ENCODE assay signal across 8 cellular contexts in genomic region chr13:30617315-30618185, GRCh38. TPM values are rescaled to one million over a fixed set of nuclear protein-coding genes. Genes with fewer than 3 reads are reported as not detected.
DNase-seq lines count a peak whose midpoint lies in the region; ATAC-seq and TF ChIP-seq lines count a peak whose summit lies in the region.

USPL1 (plus strand) TSS chr13:30617920; CDS start chr13:30621141, 3,221 bp downstream.

- H4K91ac ChIP-seq in IMR-90 (ENCODE audit: insufficient read depth, low read depth, low read length), result peak within 1 kb of the TSS; percentile 95

- peak; percentile 90 for DNase-seq in DMS114 treated with DMSO at 0.1 percent for 48 hours (lab: John Stamatoyannopoulos, UW; ENCODE audit: unreplicated experiment)
- peak; percentile 99 for DNase-seq in IMR-90
- peak; percentile 96 for DNase-seq in OCI-M1 (lab: John Stamatoyannopoulos, UW)
- peak; percentile 97 for DNase-seq in activated T-cell treated with anti-CD3 and anti-CD28 coated beads for 4 hours
- DNase-seq in erythroblast (lab: John Stamatoyannopoulos, UW), result peak; percentile 100
- peak; percentile 99 for DNase-seq in stimulated activated CD8-positive, alpha-beta memory T cell treated with anti-CD3 and anti-CD28 coated beads, Interleukin-4, amount 100 ng/mL, for 48 hours

- no peaks in the 10 kb centered on the region; the same call in 1 of the 2 replicates for H3K4me1 ChIP-seq in IMR-90 (ENCODE audit: control insufficient read depth, insufficient read depth, low read length)
- H3K4me1 ChIP-seq in mucosa of rectum (ENCODE audit: control insufficient read depth in 2 of 2, insufficient read depth in 2 of 2, low read length in 2 of 2), result peaks cover 10 to 15% of the 10 kb centered on the region in 2 donors

- 0% methylated on average over 34 of the region's 78 CpGs; no CpG with 5 or more reads in 1 of the 2 experiments for WGBS in IMR-90 (ENCODE audit: extremely low coverage in 2 of 2, insufficient read length in 1 of 2), 2 experiments

- POLR2A ChIA-PET in IMR-90 (lab: Charles Lee; ENCODE audit: unreplicated experiment), result interaction anchor here (0.6 kb wide), 2 partner anchors 232 to 822 kb away, joined by 3 to 4 read pairs; no protein-coding TSS in a partner anchor

- TF ChIP-seq POLR2A in IMR-90 (IDR thresholded peaks at IDR 0.05; ENCODE audit: low read depth, low read length) (peak; percentile 92), erythroblast (IDR thresholded peaks at IDR 0.05; ENCODE audit: low read length) (peak; percentile 99)

- H3K9ac ChIP-seq in IMR-90 (ENCODE audit: low read depth, low read length) (peak within 1 kb of the TSS; percentile 95), mucosa of rectum (ENCODE audit: low read depth in 1 of 2, low read length in 2 of 2) (peak within 1 kb of the TSS; percentile 100)

- H2BK15ac ChIP-seq in IMR-90 (ENCODE audit: low read depth, low read length), result peak within 1 kb of the TSS; percentile 29; the same call in 1 of the 3 replicates

- peak within 1 kb of the TSS; percentile 95 for H3K4ac ChIP-seq in IMR-90 (ENCODE audit: low read depth, low read length)

- peak within 1 kb of the TSS; percentile 97 for H3K23ac ChIP-seq in IMR-90 (ENCODE audit: low read depth, low read length)

- H3K27me3 ChIP-seq in IMR-90 (ENCODE audit: control insufficient read depth, insufficient read depth, low read length) (no peaks in the 10 kb centered on the region), mucosa of rectum (ENCODE audit: control insufficient read depth in 2 of 2, insufficient read depth in 2 of 2, low read length in 2 of 2) (no peaks in the 10 kb centered on the region)

- no peaks in the 10 kb centered on the region for H3K9me3 ChIP-seq in IMR-90 (ENCODE audit: control insufficient read depth, insufficient read depth, low read length)
- no peaks in the 10 kb centered on the region for H3K9me3 ChIP-seq in mucosa of rectum (ENCODE audit: control insufficient read depth in 2 of 2, low read length in 2 of 2)

- H3K18ac ChIP-seq in IMR-90 (ENCODE audit: low read depth, low read length), result peak within 1 kb of the TSS; percentile 87

- peak within 1 kb of the TSS; percentile 98 for H3K14ac ChIP-seq in IMR-90 (replicated peaks; ENCODE audit: low read depth, low read length)

- dilution Hi-C loops in IMR-90 (cut with HindIII; ENCODE audit: low sequenced_read_pairs, unreplicated experiment), result no loop called here

- peak within 1 kb of the TSS; percentile 98 for H2AK9ac ChIP-seq in IMR-90 (replicated peaks; ENCODE audit: low read depth, low read length, poor library complexity)

- H3K36me3 ChIP-seq in IMR-90 (ENCODE audit: control insufficient read depth, insufficient read depth, low read length) (no peaks in the 10 kb centered on the region), mucosa of rectum (ENCODE audit: control insufficient read depth in 2 of 2, insufficient read depth in 2 of 2, low read length in 2 of 2) (peaks cover 6 to 7% of the 10 kb centered on the region in 2 donors)

- H4K5ac ChIP-seq in IMR-90 (ENCODE audit: low read depth, low read length), result peak within 1 kb of the TSS; percentile 92

- peak within 1 kb of the TSS; percentile 45 for H2BK20ac ChIP-seq in IMR-90 (ENCODE audit: low read depth, low read length)

- H4K8ac ChIP-seq in IMR-90 (ENCODE audit: low read depth in 2 of 2, low read length in 2 of 2), result peak within 1 kb of the TSS; percentile 75 to 95

- peak within 1 kb of the TSS; percentile 83 for H2BK120ac ChIP-seq in IMR-90 (ENCODE audit: low read depth, low read length)

- peak within 1 kb of the TSS; percentile 94 for H2AFZ ChIP-seq in IMR-90 (replicated peaks; ENCODE audit: low read length, poor library complexity)

- peak; percentile 31; the same call in 1 of the 2 replicates for TF ChIP-seq RAD21 in IMR-90 (IDR thresholded peaks at IDR 0.05; ENCODE audit: low read length)

- H4K20me1 ChIP-seq in IMR-90 (ENCODE audit: insufficient read depth, low read length), result peaks cover 6% of the 10 kb centered on the region; the same call in 1 of the 2 replicates

- ATAC-seq in GM21528 (IDR thresholded peaks at IDR 0.05; ENCODE audit: low FRiP score, unreplicated experiment) (peak; percentile 87), IMR-90 (ENCODE audit: low read depth) (peak; percentile 94)

- peak within 1 kb of the TSS; percentile 73 for H2AK5ac ChIP-seq in IMR-90 (ENCODE audit: low read depth, low read length)

- H3K4me3 ChIP-seq in IMR-90 (ENCODE audit: insufficient read depth, low read depth, low read length) (peak within 1 kb of the TSS; percentile 72), mucosa of rectum (ENCODE audit: low read length in 2 of 2) (peak within 1 kb of the TSS; percentile 94 to 99)

- peak within 1 kb of the TSS; percentile 85 for H3K4me2 ChIP-seq in IMR-90 (ENCODE audit: low read depth, low read length)

- H3K56ac ChIP-seq in IMR-90 (ENCODE audit: extremely low read depth, insufficient read depth, low read length), result peak within 1 kb of the TSS; percentile 94

- H3K27ac ChIP-seq in IMR-90 (ENCODE audit: insufficient read depth, low read length) (peak within 1 kb of the TSS; percentile 92), mucosa of rectum (ENCODE audit: low read depth in 2 of 2, low read length in 2 of 2) (peak within 1 kb of the TSS; percentile 100)

- CTCF ChIA-PET in IMR-90 (lab: Yijun Ruan, JAX), result interaction anchor here (0.6 to 1.8 kb wide), 4 partner anchors 76 to 485 kb away, joined by 3 to 5 read pairs (median 4); no protein-coding TSS in a partner anchor

- peak; percentile 22; the same call in 1 of the 2 replicates for TF ChIP-seq CTCF in IMR-90 (conservative IDR thresholded peaks at IDR 0.05; ENCODE audit: low read depth, low read length)

- intact Hi-C loops in IMR-90 (cut with micrococcal nuclease), result loop anchor here (1.0 to 10.0 kb wide), 11 partner anchors 45 to 485 kb away; no protein-coding TSS in a partner anchor

- no TSS peak for BruUV-seq in IMR-90 (replicated peaks; lab: Mats Ljungman, UMichigan)

- peak within 1 kb of the TSS; percentile 97 for H2BK5ac ChIP-seq in IMR-90 (ENCODE audit: low read depth, low read length, poor library complexity, severe bottlenecking)

- in situ Hi-C loops in IMR-90 (cut with MboI; ENCODE audit: low sequenced_read_pairs), result loop anchor here (10.0 kb wide), 1 partner anchor 153 kb away; the partner anchor contains the start of gene HMGB1

- H3K79me1 ChIP-seq in IMR-90 (ENCODE audit: low read depth in 1 of 2, low read length in 2 of 2), result peaks cover 3 to 32% of the 10 kb centered on the region in 2 experiments; a peak in 2 of 4 replicates

- H3K9me1 ChIP-seq in IMR-90 (ENCODE audit: insufficient read depth, low read length), result peaks cover 4% of the 10 kb centered on the region

TF ChIP-seq in IMR-90, 13 proteins besides CTCF, POLR2A, EP300 and RAD21:
- TF ChIP-seq MAZ (IDR thresholded peaks at IDR 0.05; ENCODE audit: borderline replicate concordance, low read depth, low read length) (peak; percentile 88; the same call in 1 of the 2 replicates), CEBPB (IDR thresholded peaks at IDR 0.05; ENCODE audit: low read depth, low read length) (peak; percentile 51; the same call in 1 of the 2 replicates), SMC3 (IDR thresholded peaks at IDR 0.05; ENCODE audit: low read depth, low read length) (peak; percentile 14; the same call in 1 of the 2 replicates), USF2 (IDR thresholded peaks at IDR 0.05; ENCODE audit: low read depth, low read length) (no peak; the same call in 1 of the 2 replicates), MAFK (IDR thresholded peaks at IDR 0.05; ENCODE audit: low read depth, low read length) (no peak), BHLHE40 (IDR thresholded peaks at IDR 0.05; ENCODE audit: low read depth, low read length) (peak; percentile 63), RCOR1 (IDR thresholded peaks at IDR 0.05; ENCODE audit: insufficient replicate concordance, low read length) (peak; percentile 85), CHD1 (IDR thresholded peaks at IDR 0.05; ENCODE audit: low read depth, low read length) (0 out of 2 replicates have a peak, but pooled peaks have one; percentile 89), MXI1 (IDR thresholded peaks at IDR 0.05; ENCODE audit: borderline replicate concordance, low read depth, low read length) (peak; percentile 94; the same call in 1 of the 2 replicates), NFE2L2 (IDR thresholded peaks at IDR 0.05; ENCODE audit: low read depth, low read length) (peak; percentile 19; the same call in 1 of the 2 replicates), RFX5 (IDR thresholded peaks at IDR 0.05; ENCODE audit: low read depth, low read length) (no peak), FOS (IDR thresholded peaks at IDR 0.05; ENCODE audit: low read depth, low read length) (no peak; the same call in none of the 2 replicates)
- TF ChIP-seq, protein P1, sequence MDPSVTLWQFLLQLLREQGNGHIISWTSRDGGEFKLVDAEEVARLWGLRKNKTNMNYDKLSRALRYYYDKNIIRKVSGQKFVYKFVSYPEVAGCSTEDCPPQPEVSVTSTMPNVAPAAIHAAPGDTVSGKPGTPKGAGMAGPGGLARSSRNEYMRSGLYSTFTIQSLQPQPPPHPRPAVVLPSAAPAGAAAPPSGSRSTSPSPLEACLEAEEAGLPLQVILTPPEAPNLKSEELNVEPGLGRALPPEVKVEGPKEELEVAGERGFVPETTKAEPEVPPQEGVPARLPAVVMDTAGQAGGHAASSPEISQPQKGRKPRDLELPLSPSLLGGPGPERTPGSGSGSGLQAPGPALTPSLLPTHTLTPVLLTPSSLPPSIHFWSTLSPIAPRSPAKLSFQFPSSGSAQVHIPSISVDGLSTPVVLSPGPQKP (IDR thresholded peaks at IDR 0.05; ENCODE audit: borderline replicate concordance, low read depth, low read length), result peak; percentile 67; the same call in 1 of the 2 replicates

RNA-seq across cellular contexts. Expression of gene USPL1, which starts in this region (rescaled TPM):
- total RNA-seq in IMR-90 (2012; rRNA removed), result 15.4 and 22.5 TPM in 2 replicates
- 8.3 and 12.1 TPM in 2 replicates for polyA plus RNA-seq in IMR-90 (2012; rRNA removed)
- 1.6 and 2.3 TPM in 2 replicates for polyA plus RNA-seq in IMR-90 (2012; cell fraction: cytosol; rRNA removed)
- 5.0 and 36.2 TPM in 2 replicates for polyA plus RNA-seq in IMR-90 (2012; cell fraction: nucleus; rRNA removed; ENCODE audit: low replicate concordance)

Comparison
In these comparisons a context has a peak if more than half of its experiments do, and no peak if none do; other contexts are left out.
1. Peak in every context shown above with its lines: DNase-seq, ATAC-seq, H3K4me3 ChIP-seq and H3K27ac ChIP-seq.